Comparison of ENCODE assay signal across 19 cellular contexts in the genomic region with DNA sequence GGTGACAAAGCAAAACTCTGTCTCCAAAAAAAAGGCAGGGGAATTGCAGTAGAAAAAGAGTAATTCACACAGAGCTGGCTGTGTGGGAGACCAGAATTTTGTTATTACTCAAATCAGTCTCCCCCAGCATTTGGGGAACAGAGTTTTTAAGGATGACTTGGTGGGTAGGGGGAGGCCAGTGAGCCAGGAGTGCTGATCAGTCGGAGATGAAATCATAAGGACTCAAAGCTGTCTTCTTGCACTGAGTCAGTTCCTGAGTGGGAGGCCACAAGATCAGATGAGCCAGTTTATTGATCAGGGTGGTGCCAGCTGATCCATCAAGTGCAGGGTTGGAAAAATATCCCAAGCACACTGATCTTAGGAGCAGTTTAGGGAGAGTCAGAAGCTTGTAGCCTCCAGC. TPM values are rescaled to one million over a fixed set of nuclear protein-coding genes. Genes with fewer than 3 reads are reported as not detected.
"Had no signal": no experiment of that assay in that cellular context is flagged by ENCODE, and none has a peak within 500 bp of the region (broad histone marks: within the 10 kb centered on the region; RNA-seq: fewer than 3 reads in every experiment).

No MANE protein-coding gene starts in this region.

- H3K4me1 Mint-ChIP-seq: activated naive CD4-positive, alpha-beta T cell treated with anti-CD3 and anti-CD28 coated beads, Interleukin-2, amount 10 ng/mL, durations not matched to agents 7 days and 5 days; brain; memory B cell; stimulated activated naive CD8-positive, alpha-beta T cell treated with anti-CD3 and anti-CD28 coated beads, Interleukin-15, amount 100 ng/mL, for 72 hours had no signal

- H3K27me3 Mint-ChIP-seq: activated CD4-positive, alpha-beta T cell treated with anti-CD3 and anti-CD28 coated beads, Interleukin-2, amount 10 ng/mL, durations not matched to agents 7 days and 5 days had no signal

- FAIRE-seq: colon had no signal

- ATAC-seq: activated naive CD8-positive, alpha-beta T cell treated with anti-CD3 and anti-CD28 coated beads, Interleukin-2, amount 50 U/mL, for 24 hours; naive thymus-derived CD8-positive, alpha-beta T cell; stimulated activated naive CD8-positive, alpha-beta T cell treated with anti-CD3 and anti-CD28 coated beads, Interleukin-15, amount 100 ng/mL, for 72 hours; WTC11 had no signal

- H3K27ac Mint-ChIP-seq: activated CD4-positive, alpha-beta T cell treated with anti-CD3 and anti-CD28 coated beads, Interleukin-2, amount 10 ng/mL, durations not matched to agents 7 days and 5 days; activated naive CD4-positive, alpha-beta T cell treated with anti-CD3 and anti-CD28 coated beads, Interleukin-2, amount 10 ng/mL, durations not matched to agents 7 days and 5 days; activated naive CD8-positive, alpha-beta T cell treated with anti-CD3 and anti-CD28 coated beads, Interleukin-2, amount 50 U/mL, for 24 hours; brain; endodermal cell; memory B cell; stimulated activated naive CD8-positive, alpha-beta T cell treated with anti-CD3 and anti-CD28 coated beads, Interleukin-15, amount 100 ng/mL, for 72 hours; WTC11 had no signal

- DNase-seq: activated CD4-positive, alpha-beta T cell treated with anti-CD3 and anti-CD28 coated beads, Interleukin-2, amount 10 ng/mL, durations not matched to agents 7 days and 5 days; activated effector memory CD4-positive, alpha-beta T cell treated with Interleukin-2 at 50 U/mL for 16 hours; activated naive CD4-positive, alpha-beta T cell treated with anti-CD3 and anti-CD28 coated beads, Interleukin-2, amount 10 ng/mL, durations not matched to agents 7 days and 5 days; activated naive CD8-positive, alpha-beta T cell treated with anti-CD3 and anti-CD28 coated beads, Interleukin-2, amount 50 U/mL, for 24 hours; activated T-cell treated with anti-CD3 and anti-CD28 coated beads for 4 hours; anterior cingulate cortex; central memory CD4-positive, alpha-beta T cell; dorsolateral prefrontal cortex; endodermal cell; foreskin fibroblast; naive thymus-derived CD8-positive, alpha-beta T cell; spleen; stimulated activated naive CD8-positive, alpha-beta T cell treated with anti-CD3 and anti-CD28 coated beads, Interleukin-15, amount 100 ng/mL, for 72 hours; trophoblast cell had no signal

- H3K36me3 Mint-ChIP-seq: activated naive CD4-positive, alpha-beta T cell treated with anti-CD3 and anti-CD28 coated beads, Interleukin-2, amount 10 ng/mL, durations not matched to agents 7 days and 5 days; brain; memory B cell; WTC11 had no signal

- H3K9me3 Mint-ChIP-seq: activated CD4-positive, alpha-beta T cell treated with anti-CD3 and anti-CD28 coated beads, Interleukin-2, amount 10 ng/mL, durations not matched to agents 7 days and 5 days; activated naive CD4-positive, alpha-beta T cell treated with anti-CD3 and anti-CD28 coated beads, Interleukin-2, amount 10 ng/mL, durations not matched to agents 7 days and 5 days; activated naive CD8-positive, alpha-beta T cell treated with anti-CD3 and anti-CD28 coated beads, Interleukin-2, amount 50 U/mL, for 24 hours; endodermal cell; stimulated activated naive CD8-positive, alpha-beta T cell treated with anti-CD3 and anti-CD28 coated beads, Interleukin-15, amount 100 ng/mL, for 72 hours had no signal

- H3K4me3 Mint-ChIP-seq: activated CD4-positive, alpha-beta T cell treated with anti-CD3 and anti-CD28 coated beads, Interleukin-2, amount 10 ng/mL, durations not matched to agents 7 days and 5 days; activated naive CD4-positive, alpha-beta T cell treated with anti-CD3 and anti-CD28 coated beads, Interleukin-2, amount 10 ng/mL, durations not matched to agents 7 days and 5 days; activated naive CD8-positive, alpha-beta T cell treated with anti-CD3 and anti-CD28 coated beads, Interleukin-2, amount 50 U/mL, for 24 hours; brain; endodermal cell; memory B cell; naive thymus-derived CD8-positive, alpha-beta T cell; stimulated activated naive CD8-positive, alpha-beta T cell treated with anti-CD3 and anti-CD28 coated beads, Interleukin-15, amount 100 ng/mL, for 72 hours; WTC11 had no signal

RNA-seq across cellular contexts. Expression of a gene that starts 23.7 kb away (rescaled TPM):
- total RNA-seq: glomerular endothelial cell had no signal
